In genomic region chr17:33038740-33039139, GRCh38 we compare ENCODE assay signal across 8 cellular contexts. TPM values are rescaled to one million over a fixed set of nuclear protein-coding genes. Genes with fewer than 3 reads are reported as not detected.
A peak's percentile ranks its signal among the peaks of the same experiment; 100 is the strongest.
DNase-seq lines count a peak whose midpoint lies in the region; ATAC-seq and TF ChIP-seq lines count a peak whose summit lies in the region.

No MANE protein-coding gene starts in this region.

- no peak for ATAC-seq in activated CD8-positive, alpha-beta T cell treated with anti-CD3 and anti-CD28 coated beads, Interleukin-2, amount 10 ng/mL, durations not matched to agents 7 days and 5 days
- no peak for ATAC-seq in GM21723 (IDR thresholded peaks at IDR 0.05; ENCODE audit: unreplicated experiment)

- no peaks in the 10 kb centered on the region for H3K9me3 Mint-ChIP-seq in activated CD8-positive, alpha-beta T cell treated with anti-CD3 and anti-CD28 coated beads, Interleukin-2, amount 10 ng/mL, durations not matched to agents 7 days and 5 days (ENCODE audit: insufficient read depth)

- no peaks in the 10 kb centered on the region for H3K36me3 Mint-ChIP-seq in activated CD8-positive, alpha-beta T cell treated with anti-CD3 and anti-CD28 coated beads, Interleukin-2, amount 10 ng/mL, durations not matched to agents 7 days and 5 days (ENCODE audit: low read depth)

- WGBS in iPS DF 6.9 (ENCODE audit: insufficient coverage, insufficient read length) = no CpG with 5 or more reads among the region's 3 CpGs
- 2% methylated on average over 3 of the region's 3 CpGs; no CpG with 5 or more reads in 1 of the 2 donors for WGBS in transverse colon (ENCODE audit: low coverage in 1 of 2), 2 donors

- no peaks in the 10 kb centered on the region for H3K9me3 ChIP-seq in iPS DF 6.9 (ENCODE audit: control insufficient read depth, insufficient read depth, low read length)
- no peaks in the 10 kb centered on the region for H3K9me3 ChIP-seq in transverse colon

- H3K36me3 ChIP-seq in iPS DF 6.9 (ENCODE audit: control insufficient read depth, insufficient read depth, low read length) (no peaks in the 10 kb centered on the region), transverse colon (no peaks in the 10 kb centered on the region)

- in situ Hi-C loops in transverse colon (cut with MboI; ENCODE audit: low pct_ligation_motif_present in 1 of 4, low pct_unique_long_range_greater_than_20kb in 1 of 4, low sequenced_read_pairs in 3 of 4) = loop anchor here in 2 of 4 donors (25.0 kb wide), 2 partner anchors 624 to 649 kb away; no protein-coding TSS in a partner anchor

- POLR2A ChIA-PET in activated CD8-positive, alpha-beta T cell treated with anti-CD3 and anti-CD28 coated beads, Interleukin-2, amount 10 ng/mL, durations not matched to agents 7 days and 5 days (lab: Charles Lee) = no interaction called here

- H3K27ac ChIP-seq in iPS DF 6.9 (ENCODE audit: low read length) = no peak overlapping the region
- no peak overlapping the region for H3K27ac ChIP-seq in transverse colon

- no peak overlapping the region for H3K4me3 Mint-ChIP-seq in activated CD8-positive, alpha-beta T cell treated with anti-CD3 and anti-CD28 coated beads, Interleukin-2, amount 10 ng/mL, durations not matched to agents 7 days and 5 days

- TF ChIP-seq CTCF in transverse colon (IDR thresholded peaks at IDR 0.05) = peak; percentile 43 to 61 (median 52)

- TF ChIP-seq POLR2A in transverse colon (IDR thresholded peaks at IDR 0.05) = no peak

- no peaks in the 10 kb centered on the region for H3K4me1 Mint-ChIP-seq in activated CD8-positive, alpha-beta T cell treated with anti-CD3 and anti-CD28 coated beads, Interleukin-2, amount 10 ng/mL, durations not matched to agents 7 days and 5 days (ENCODE audit: low read depth)

- no peak overlapping the region for H3K4me3 ChIP-seq in iPS DF 6.9 (ENCODE audit: low read length)
- no peak overlapping the region for H3K4me3 ChIP-seq in transverse colon

- intact Hi-C loops in transverse colon (cut with DNase I; ENCODE audit: low total_unique reads) = loop anchor here (10.0 kb wide), 1 partner anchor 346 kb away; no protein-coding TSS in a partner anchor

- TF ChIP-seq EP300 in transverse colon (IDR thresholded peaks at IDR 0.05; ENCODE audit: low read depth) = no peak

- no peak overlapping the region for H3K27ac Mint-ChIP-seq in activated CD8-positive, alpha-beta T cell treated with anti-CD3 and anti-CD28 coated beads, Interleukin-2, amount 10 ng/mL, durations not matched to agents 7 days and 5 days

- H3K27me3 Mint-ChIP-seq in activated CD8-positive, alpha-beta T cell treated with anti-CD3 and anti-CD28 coated beads, Interleukin-2, amount 10 ng/mL, durations not matched to agents 7 days and 5 days (ENCODE audit: low read depth) = peaks cover 6% of the 10 kb centered on the region

- H3K27me3 ChIP-seq in iPS DF 6.9 (ENCODE audit: control insufficient read depth, insufficient read depth, low read length) (no peaks in the 10 kb centered on the region), transverse colon (peaks cover 23% of the 10 kb centered on the region)

- CTCF ChIA-PET in activated CD8-positive, alpha-beta T cell treated with anti-CD3 and anti-CD28 coated beads, Interleukin-2, amount 10 ng/mL, durations not matched to agents 7 days and 5 days (lab: Charles Lee) = interaction anchor here (0.8 to 1.7 kb wide), 4 partner anchors 8 to 981 kb away, joined by 3 to 7 read pairs (median 4); no protein-coding TSS in a partner anchor

- no peaks in the 10 kb centered on the region for H3K4me1 ChIP-seq in iPS DF 6.9 (ENCODE audit: control insufficient read depth, insufficient read depth, low read length)
- no peaks in the 10 kb centered on the region for H3K4me1 ChIP-seq in transverse colon

- DNase-seq in D341Med (ENCODE audit: low spot score) = peak; percentile 85
- DNase-seq in HuH-7 (ENCODE audit: low spot score) = peak; percentile 55
- peak; percentile 38 for DNase-seq in activated CD8-positive, alpha-beta T cell treated with anti-CD3 and anti-CD28 coated beads, Interleukin-2, amount 10 ng/mL, durations not matched to agents 7 days and 5 days
- DNase-seq in iPS DF 6.9 (ENCODE audit: low read depth, low spot score) = peak; percentile 33
- peak; percentile 41 for DNase-seq in transverse colon
- DNase-seq in NCI-H2171 treated with DMSO at 0.1 percent for 48 hours (lab: John Stamatoyannopoulos, UW) = no peak
- no peak for DNase-seq in activated naive CD4-positive, alpha-beta T cell treated with anti-CD3 and anti-CD28 coated beads, Interleukin-2, amount 50 U/mL, for 16 hours

RNA-seq across cellular contexts. Expression of gene SPACA3, which starts 47.1 kb away (rescaled TPM):
- total RNA-seq in activated CD8-positive, alpha-beta T cell treated with anti-CD3 and anti-CD28 coated beads, Interleukin-2, amount 10 ng/mL, durations not matched to agents 7 days and 5 days = not detected
- total RNA-seq in transverse colon = not detected

Comparison
In these comparisons a context has a peak if more than half of its experiments do, and no peak if none do; other contexts are left out.
1. DNase-seq: peak in D341Med (single experiment), HuH-7 (single experiment), activated CD8-positive, alpha-beta T cell treated with anti-CD3 and anti-CD28 coated beads, Interleukin-2, amount 10 ng/mL, durations not matched to agents 7 days and 5 days (single experiment), iPS DF 6.9 (single experiment) and transverse colon (single experiment); none in NCI-H2171 treated with DMSO at 0.1 percent for 48 hours (single experiment) and activated naive CD4-positive, alpha-beta T cell treated with anti-CD3 and anti-CD28 coated beads, Interleukin-2, amount 50 U/mL, for 16 hours (single experiment).